Comparison of ENCODE assay signal across 1 cellular context in the genomic region with DNA sequence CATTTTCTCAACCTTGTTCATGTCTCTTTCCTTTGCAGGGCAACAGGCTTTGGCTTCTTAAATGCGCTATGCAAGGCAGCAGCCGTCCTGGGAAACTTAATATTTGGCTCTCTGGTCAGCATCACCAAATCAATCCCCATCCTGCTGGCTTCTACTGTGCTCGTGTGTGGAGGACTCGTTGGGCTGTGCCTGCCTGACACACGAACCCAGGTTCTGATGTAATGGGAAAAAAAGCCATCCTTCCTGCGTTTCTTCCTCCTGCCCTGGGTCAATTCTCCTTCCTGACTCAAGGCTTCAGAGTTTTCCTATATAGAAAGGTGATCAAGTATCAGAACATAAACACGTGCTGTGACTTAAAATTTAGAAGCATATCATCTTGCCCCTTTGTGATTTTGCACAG.
TF ChIP-seq lines count a peak whose summit lies in the region.

No MANE protein-coding gene starts in this region.

TF ChIP-seq in GM23338, 12 proteins besides CTCF, POLR2A, EP300 and RAD21:
- no peak for TF ChIP-seq ZNF462 (CRISPR knock-in tag; IDR thresholded peaks at IDR 0.05)
